25 cellular contexts compared by ENCODE assay signal in genomic region chr3:622314-622713, GRCh38.
"Had no signal": no experiment of that assay in that cellular context is flagged by ENCODE, and none has a peak within 500 bp of the region (broad histone marks: within the 10 kb centered on the region; RNA-seq: fewer than 3 reads in every experiment).

No MANE protein-coding gene starts in this region.

- H3K27ac ChIP-seq: coronary artery, dorsolateral prefrontal cortex, esophagus muscularis mucosa, foreskin keratinocyte, gastroesophageal sphincter, heart left ventricle, hepatocyte, left lung, lower lobe of right lung had no signal

- H3K36me3 ChIP-seq: esophagus muscularis mucosa, gastroesophageal sphincter, heart left ventricle, left lung, lower lobe of right lung had no signal

- H3K79me2 ChIP-seq: hepatocyte had no signal

- H3K4me1 ChIP-seq: esophagus muscularis mucosa, foreskin keratinocyte, gastroesophageal sphincter, heart left ventricle, left lung, lower lobe of right lung had no signal

- H3K27me3 ChIP-seq: dorsolateral prefrontal cortex, esophagus muscularis mucosa, foreskin keratinocyte, gastroesophageal sphincter, heart left ventricle, hepatocyte, left lung had no signal

- H3K4me3 ChIP-seq: coronary artery, dorsolateral prefrontal cortex, esophagus muscularis mucosa, gastroesophageal sphincter, heart left ventricle, hepatocyte, left lung, lower lobe of right lung, mucosa of descending colon had no signal

- ATAC-seq: foreskin keratinocyte, gastroesophageal sphincter, heart left ventricle, left colon, left lung, left ventricle myocardium superior, lower lobe of right lung, mucosa of descending colon had no signal

- DNase-seq: dermis blood vessel endothelial cell; dorsolateral prefrontal cortex; effector CD4-positive, alpha-beta T cell; effector memory CD4-positive, alpha-beta T cell; foreskin keratinocyte; heart left ventricle; hypothalamus; immature natural killer cell; islet precursor cell; kidney; kidney glomerular epithelial cell; left colon; left lung; left ventricle myocardium superior; lower lobe of right lung; mesenchymal stem cell; mucosa of descending colon; naive B cell had no signal

- H3K9me3 ChIP-seq: esophagus muscularis mucosa, gastroesophageal sphincter, heart left ventricle, left lung, lower lobe of right lung, mucosa of descending colon had no signal

- H3K4me2 ChIP-seq: hepatocyte had no signal

- H2AFZ ChIP-seq: hepatocyte had no signal

- FAIRE-seq: colon, endothelial cell of umbilical vein, frontal cortex, kidney had no signal
